Comparison of ENCODE assay signal across 8 cellular contexts in genomic region chr5:132477784-132478497, GRCh38. TPM values are rescaled to one million over a fixed set of nuclear protein-coding genes. Genes with fewer than 3 reads are reported as not detected.
DNase-seq lines count a peak whose midpoint lies in the region; ATAC-seq, FAIRE-seq and TF ChIP-seq lines count a peak whose summit lies in the region.
"Had no signal": no experiment of that assay in that cellular context is flagged by ENCODE, and none has a peak within 500 bp of the region (broad histone marks: within the 10 kb centered on the region; RNA-seq: fewer than 3 reads in every experiment).

No MANE protein-coding gene starts in this region.

- H3K27me3 Mint-ChIP-seq in T-cell (no peaks in the 10 kb centered on the region), endodermal cell (ENCODE audit: insufficient read depth) (no peaks in the 10 kb centered on the region)

- peak; percentile 40 for FAIRE-seq in GM12891 (lab: Jason Lieb, UNC)

- no peak overlapping the region for H3K9ac ChIP-seq in endodermal cell (ENCODE audit: extremely low read depth, low read length, poor library complexity, severe bottlenecking)

- TF ChIP-seq CTCF in endodermal cell (conservative IDR thresholded peaks at IDR 0.05) (peak; percentile 8), GM20000 (IDR thresholded peaks at IDR 0.05; ENCODE audit: extremely low read depth, missing control alignments) (no peak)

- no peaks in the 10 kb centered on the region for H3K4me1 ChIP-seq in endodermal cell (ENCODE audit: control insufficient read depth, insufficient read depth, low read length)

- H3K27ac ChIP-seq in endodermal cell (ENCODE audit: low read depth, low read length): no peak overlapping the region
- H3K27ac ChIP-seq in skin epidermis: peak overlapping the region in 12 of 21 experiments; percentile 3 to 69 (median 46)

- H3K36me3 Mint-ChIP-seq in T-cell: peaks cover 10% of the 10 kb centered on the region
- H3K36me3 Mint-ChIP-seq in endodermal cell (ENCODE audit: low read depth): peaks cover 3% of the 10 kb centered on the region

- CTCF ChIA-PET in T-cell (lab: Charles Lee): interaction anchor here (0.8 to 2.6 kb wide), 5 partner anchors 10 to 91 kb away, joined by 3 to 9 read pairs (median 4); no protein-coding TSS in a partner anchor

- POLR2A ChIA-PET in T-cell (lab: Charles Lee): interaction anchor here (0.5 to 6.4 kb wide), 23 partner anchors 8 to 1744 kb away, joined by 3 to 133 read pairs (median 10); partner anchors contain the start of gene IRF1 (in 2 of the 2)

- H3K27me3 ChIP-seq in endodermal cell (ENCODE audit: control insufficient read depth, insufficient read depth, low read length, poor library complexity, severe bottlenecking): no peaks in the 10 kb centered on the region

- peak; percentile 6 to 16 (median 8) for ATAC-seq in T-cell (replicated peaks in 1 of 4)

- H3K36me3 ChIP-seq in endodermal cell (ENCODE audit: control insufficient read depth, insufficient read depth, low read length): no peaks in the 10 kb centered on the region

- DNase-seq in GM12891 (ENCODE audit: insufficient read length, low spot score) (no peak), T-cell (peak in 6 of 34 experiments; percentile 34 to 69 (median 48)), endodermal cell (no peak), SHP77 treated with DMSO at 0.1 percent for 48 hours (lab: John Stamatoyannopoulos, UW) (no peak), GM20000 (ENCODE audit: low spot score) (no peak)
- DNase-seq in stimulated activated CD4-positive, alpha-beta T cell treated with anti-CD3 and anti-CD28 coated beads, Interleukin-1b, Interleukin-23, amount 100 ng/mL, for 48 hours: no peak
- DNase-seq: nucleus accumbens had no signal

- H3K4me3 ChIP-seq in endodermal cell (ENCODE audit: low read length): no peak overlapping the region
- H3K4me3 ChIP-seq in skin epidermis: no peak overlapping the region

- WGBS in endodermal cell (ENCODE audit: insufficient coverage in 1 of 2, insufficient read length in 1 of 2), 2 experiments: 89 to 91% methylated on average over 3 to 12 of the region's 12 CpGs

- H3K4me1 Mint-ChIP-seq in T-cell (peaks cover 82 to 88% (median 85%) of the 10 kb centered on the region in 3 donors), endodermal cell (peaks cover 4% of the 10 kb centered on the region)

- H3K9me3 Mint-ChIP-seq in T-cell (no peaks in the 10 kb centered on the region), endodermal cell (no peaks in the 10 kb centered on the region)

- H3K4me3 Mint-ChIP-seq in T-cell (peak overlapping the region in 2 of 3 donors; percentile 14 to 39), endodermal cell (no peak overlapping the region)

- peak overlapping the region; percentile 83 to 87 for H3K27ac Mint-ChIP-seq in T-cell
- no peak overlapping the region for H3K27ac Mint-ChIP-seq in endodermal cell

- H3K9me3 ChIP-seq in endodermal cell (ENCODE audit: control insufficient read depth, low read length): no peaks in the 10 kb centered on the region

- peak; percentile 70 for TF ChIP-seq POLR2A in GM12891 (IDR thresholded peaks at IDR 0.05; ENCODE audit: low read depth, low read length)

TF ChIP-seq in GM12891, 5 proteins besides CTCF, POLR2A, EP300 and RAD21:
- TF ChIP-seq PAX5 (IDR thresholded peaks at IDR 0.05; ENCODE audit: insufficient read depth, low read length, severe bottlenecking): no peak
- TF ChIP-seq POLR2AphosphoS5 (IDR thresholded peaks at IDR 0.05; ENCODE audit: low read depth, low read length): peak; percentile 88
- no peak for TF ChIP-seq TAF1 (IDR thresholded peaks at IDR 0.05; ENCODE audit: low read depth, low read length)
- no peak for TF ChIP-seq SPI1 (IDR thresholded peaks at IDR 0.05; ENCODE audit: low read depth, low read length)
- TF ChIP-seq POU2F2 (IDR thresholded peaks at IDR 0.05; ENCODE audit: low read depth, low read length): no peak

RNA-seq across cellular contexts. Expression of gene IRF1, which starts 12.6 kb away (rescaled TPM):
- 30.8 TPM for polyA plus RNA-seq in GM12891 (2012; ENCODE audit: low read depth, missing spikeins)
- total RNA-seq in T-cell: 100 to 1,000 TPM; 167 to 859 (median 252) TPM
- total RNA-seq in endodermal cell: 1 to 10 TPM; 5.6 to 7.3 TPM
- 2.2 TPM for polyA plus RNA-seq in endodermal cell (2013, experiment 1 of 2)
- 4.5 TPM for polyA plus RNA-seq in endodermal cell (2013, experiment 2 of 2)

Comparison
In these comparisons a context has a peak if more than half of its experiments do, and no peak if none do; other contexts are left out.
1. RNA of gene IRF1, which starts 12.6 kb away (total RNA-seq): 167 to 859 TPM in T-cell; 5.6 to 7.3 TPM in endodermal cell; every median in the first group is over 10 times any median in the second.